28 cellular contexts compared by ENCODE assay signal in genomic region chr9:86892576-86892975, GRCh38. TPM values are rescaled to one million over a fixed set of nuclear protein-coding genes. Genes with fewer than 3 reads are reported as not detected.
DNase-seq lines count a peak whose midpoint lies in the region; ATAC-seq, FAIRE-seq and TF ChIP-seq lines count a peak whose summit lies in the region.
"Had no signal": no experiment of that assay in that cellular context is flagged by ENCODE, and none has a peak within 500 bp of the region (broad histone marks: within the 10 kb centered on the region; RNA-seq: fewer than 3 reads in every experiment).

No MANE protein-coding gene starts in this region.

- H3K27me3 ChIP-seq in H1 (replicated peaks in 1 of 4; ENCODE audit: control insufficient read depth in 3 of 4, extremely low read depth in 1 of 4, insufficient read depth in 3 of 4, low read length in 3 of 4), result no peaks in the 10 kb centered on the region
- H3K27me3 ChIP-seq: left lung, MG63, suprapubic skin, upper lobe of right lung had no signal

- no peak overlapping the region for H2BK15ac ChIP-seq in H1 (ENCODE audit: low read length)

- no peaks in the 10 kb centered on the region for H3K79me1 ChIP-seq in H1 (ENCODE audit: low read depth, low read length)

- H2AK5ac ChIP-seq in H1 (ENCODE audit: low read depth, low read length), result no peak overlapping the region

- H3K4me2 ChIP-seq in H1 (ENCODE audit: insufficient read depth in 1 of 2, low read depth in 2 of 2, low read length in 2 of 2), result no peak overlapping the region
- H3K4me2 ChIP-seq: PC-9 had no signal

- H3K9ac ChIP-seq in H1 (replicated peaks in 1 of 4; ENCODE audit: extremely low read depth in 1 of 4, low read depth in 3 of 4, low read length in 3 of 4), result no peak overlapping the region

- CTCF ChIA-PET in H1 (lab: Charles Lee; ENCODE audit: partially characterized antibody), result no interaction called here

- no peak overlapping the region for H3K27ac ChIP-seq in H1 (ENCODE audit: low read depth, low read length)
- H3K27ac ChIP-seq: left lung, PC-9, suprapubic skin, upper lobe of right lung had no signal

- no peaks in the 10 kb centered on the region for H3K36me3 ChIP-seq in H1 (ENCODE audit: control insufficient read depth in 2 of 4, insufficient read depth in 4 of 4, low read length in 3 of 4)
- H3K36me3 ChIP-seq: left lung, MG63, suprapubic skin, upper lobe of right lung had no signal

- no peak overlapping the region for H4K91ac ChIP-seq in H1 (replicated peaks; ENCODE audit: insufficient read length, low read length)

- TF ChIP-seq RAD21 in H1 (IDR thresholded peaks at IDR 0.05 in 1 of 2, conservative IDR thresholded peaks at IDR 0.05 in 1 of 2; ENCODE audit: low read depth in 2 of 2, low read length in 2 of 2), result no peak

- H3K14ac ChIP-seq in H1 (ENCODE audit: insufficient read length), result no peak overlapping the region

- no peaks in the 10 kb centered on the region for H3K79me2 ChIP-seq in H1 (ENCODE audit: control insufficient read depth in 1 of 2, insufficient read depth in 2 of 2, low read length in 2 of 2)

- no peaks in the 10 kb centered on the region for H3K23me2 ChIP-seq in H1 (ENCODE audit: low read depth, low read length)

- no peak overlapping the region for H3K23ac ChIP-seq in H1 (ENCODE audit: insufficient read length)

- POLR2A ChIA-PET in H1 (lab: Charles Lee; ENCODE audit: partially characterized antibody), result no interaction called here

- H2BK12ac ChIP-seq in H1 (ENCODE audit: low read depth, low read length), result no peak overlapping the region

- H2AFZ ChIP-seq in H1 (ENCODE audit: low read length), result 0 out of 2 replicates have a peak overlapping the region, but pooled peaks have one; percentile 13
- H2AFZ ChIP-seq: PC-9 had no signal

- no peak for TF ChIP-seq EP300 in H1 (IDR thresholded peaks at IDR 0.05; ENCODE audit: borderline replicate concordance in 1 of 2, low read depth in 2 of 2, low read length in 2 of 2)

- no peak overlapping the region for H2BK120ac ChIP-seq in H1 (replicated peaks; ENCODE audit: low read depth, low read length)

- no peak overlapping the region for H4K8ac ChIP-seq in H1 (ENCODE audit: extremely low read depth, insufficient read depth, low read length)

- no peak overlapping the region for H4K5ac ChIP-seq in H1 (ENCODE audit: insufficient read length, low read depth, low read length)

- no peak overlapping the region for H3K56ac ChIP-seq in H1 (replicated peaks; ENCODE audit: insufficient read length, low read depth, low read length)

- no peak for ATAC-seq in HG03097 (IDR thresholded peaks at IDR 0.05; ENCODE audit: low FRiP score, unreplicated experiment)
- ATAC-seq: CD8-positive, alpha-beta T cell; GM12878; left lung; upper lobe of right lung had no signal

- H2BK20ac ChIP-seq in H1 (ENCODE audit: low read length), result no peak overlapping the region

- no peak overlapping the region for H3K4ac ChIP-seq in H1 (replicated peaks; ENCODE audit: insufficient read length, low read depth, low read length)

- no peak overlapping the region for H2BK5ac ChIP-seq in H1 (ENCODE audit: low read depth, low read length)

- DNase-seq in EL, result peak; percentile 60
- peak; percentile 69 for DNase-seq in M059J (ENCODE audit: low read depth)
- no peak for DNase-seq in H1 (ENCODE audit: low read depth in 1 of 2, low spot score in 2 of 2)
- DNase-seq in myocyte (ENCODE audit: low read depth), result peak; percentile 16
- no peak for DNase-seq in C1 segment of cervical spinal cord (lab: John Stamatoyannopoulos, UW)
- DNase-seq in central memory CD4-positive, alpha-beta T cell, result no peak
- DNase-seq: activated CD4-positive, alpha-beta memory T cell treated with anti-CD3 and anti-CD28 coated beads, Interleukin-2, amount 10 ng/mL, durations not matched to agents 7 days and 5 days; activated CD8-positive, alpha-beta memory T cell treated with anti-CD3 and anti-CD28 coated beads, Interleukin-2, amount 50 U/mL, for 4 hours; activated naive CD4-positive, alpha-beta T cell treated with anti-CD3 and anti-CD28 coated beads for 36 hours; CD8-positive, alpha-beta T cell; glutamatergic neuron; H7; KBM-7; left lung; MG63; NCI-H1105 treated with DMSO at 0.1 percent for 48 hours; NCI-H2081; NCI-H526 treated with DMSO at 0.1 percent for 48 hours; NK-92 treated with Interleukin-12 subunit alpha and Interleukin-12 subunit beta, amount 100 ng/mL, for 24 hours; PC-9; SHP77; stimulated activated CD4-positive, alpha-beta T cell treated with anti-CD3 and anti-CD28 coated beads, Interleukin-1b, Interleukin-23, amount 100 ng/mL, for 48 hours; stimulated activated naive CD4-positive, alpha-beta T cell treated with Interleukin-2 at 50 U/mL for 16 hours; upper lobe of right lung had no signal

- TF ChIP-seq CTCF in H1 (IDR thresholded peaks at IDR 0.05; ENCODE audit: control extremely low read depth in 1 of 3, insufficient read depth in 1 of 3, low read depth in 1 of 3, low read length in 3 of 3), result no peak

- no peaks in the 10 kb centered on the region for H4K20me1 ChIP-seq in H1 (replicated peaks in 1 of 2; ENCODE audit: control insufficient read depth in 1 of 2, insufficient read depth in 2 of 2, low read length in 2 of 2)

- H3K18ac ChIP-seq in H1 (ENCODE audit: extremely low read depth, low read length), result no peak overlapping the region

- no peak for FAIRE-seq in H1 (lab: Jason Lieb, UNC)
- FAIRE-seq: endothelial cell of umbilical vein, GM12878 had no signal

- TF ChIP-seq POLR2A in H1 (IDR thresholded peaks at IDR 0.05; ENCODE audit: control extremely low read depth in 1 of 2, low read depth in 2 of 2, low read length in 2 of 2), result no peak

- no peak overlapping the region for H3K4me3 ChIP-seq in H1 (ENCODE audit: extremely low read depth in 1 of 4, insufficient read depth in 2 of 4, low read depth in 3 of 4, low read length in 4 of 4)
- H3K4me3 ChIP-seq: GM12878, left lung, MG63, PC-9, suprapubic skin, upper lobe of right lung had no signal

- WGBS in H1 (ENCODE audit: extremely low coverage in 1 of 2, insufficient coverage in 1 of 2, insufficient read length in 1 of 2, insufficient replicate concordance in 2 of 2, low coverage in 1 of 2, low lambda C conversion rate in 2 of 2, missing lambda C conversion rate in 1 of 2), 2 experiments, result 100% methylated on average over 3 of the region's 3 CpGs; no CpG with 5 or more reads in 1 of the 2 experiments

- peaks cover 1 to 9% (median 2%) of the 10 kb centered on the region in 4 experiments; a peak in 2 of 7 replicates for H3K4me1 ChIP-seq in H1 (replicated peaks in 1 of 4; ENCODE audit: control insufficient read depth in 3 of 4, insufficient read depth in 4 of 4, low read length in 3 of 4)
- H3K4me1 ChIP-seq: left lung, suprapubic skin, upper lobe of right lung had no signal

- H3K9me3 ChIP-seq in H1 (ENCODE audit: insufficient read depth in 2 of 2, low read depth in 1 of 2, low read length in 1 of 2), result no peaks in the 10 kb centered on the region
- H3K9me3 ChIP-seq: left lung, MG63, suprapubic skin, upper lobe of right lung had no signal

TF ChIP-seq in H1, 55 proteins besides CTCF, POLR2A, EP300 and RAD21:
- TF ChIP-seq BACH1 (IDR thresholded peaks at IDR 0.05; ENCODE audit: low read length) (no peak), SIX5 (IDR thresholded peaks at IDR 0.05; ENCODE audit: low read depth, low read length) (no peak), TCF12 (IDR thresholded peaks at IDR 0.05; ENCODE audit: low read depth, low read length) (no peak), SP4 (IDR thresholded peaks at IDR 0.05; ENCODE audit: low read length) (no peak), POLR2AphosphoS5 (IDR thresholded peaks at IDR 0.05; ENCODE audit: low read depth, low read length) (no peak), CEBPB (IDR thresholded peaks at IDR 0.05; ENCODE audit: low read depth, low read length) (no peak), CBX5 (IDR thresholded peaks at IDR 0.05; ENCODE audit: low read depth, low read length) (no peak), TEAD4 (IDR thresholded peaks at IDR 0.05; ENCODE audit: low read depth, low read length) (no peak)
TF ChIP-seq in H1: peak in this region for 0.

RNA-seq across cellular contexts. Expression of gene GAS1, which starts 54.7 kb away (rescaled TPM):
- total RNA-seq in M059J (2014; rRNA removed; shearing (Covaris generic)), result 5.9 and 8.9 TPM in 2 replicates
- 5.1 and 5.7 TPM in 2 replicates for total RNA-seq in H1 (2021; fragmentation: NEBNext Ultra II Directional; extraction: Animal tissue kit (Norgen Biotek cat#: 25700))
- 2.8 and 3.3 TPM in 2 replicates for polyA plus RNA-seq in H1 (2011; rRNA removed)
- 3.7 TPM for polyA plus RNA-seq in H1 (2011; cell fraction: cytosol; rRNA removed)
- 3.1 TPM for polyA plus RNA-seq in H1 (2011; cell fraction: nucleus; rRNA removed)
- 2.7 to 3.3 TPM (median 2.9 TPM) in 4 replicates for polyA plus RNA-seq in H1 (2012, experiment 1 of 2)
- 2.8 TPM for polyA plus RNA-seq in H1 (2012, experiment 2 of 2)
- 1.7 TPM for polyA plus RNA-seq in H1 (2013, experiment 1 of 2)
- polyA plus RNA-seq in H1 (2013, experiment 2 of 2), result 1.4 TPM
- 1.4 TPM in 2 replicates for polyA minus RNA-seq in H1 (2011; rRNA and poly(A)+ RNA removed)
- polyA minus RNA-seq in H1 (2011; cell fraction: cytosol; rRNA and poly(A)+ RNA removed), result 8.0 TPM
- 6.8 TPM for polyA minus RNA-seq in H1 (2011; cell fraction: nucleus; rRNA and poly(A)+ RNA removed)
- 190 and 279 TPM in 2 replicates for total RNA-seq in myocyte
- polyA plus RNA-seq in myocyte (2012), result 28.7 TPM
- total RNA-seq: GM12878, PC-9 had no signal
- polyA plus RNA-seq: GM12878 had no signal

Comparison
In these comparisons a context has a peak if more than half of its experiments do, and no peak if none do; other contexts are left out.
1. DNase-seq: peak in EL (single experiment), M059J (single experiment) and myocyte (single experiment); none in H1 (0 of 2), C1 segment of cervical spinal cord (0 of 14) and central memory CD4-positive, alpha-beta T cell (single experiment).
2. RNA of gene GAS1, which starts 54.7 kb away (total RNA-seq): 190 to 279 TPM in myocyte; 5.9 to 8.9 TPM in M059J and 5.1 to 5.7 TPM in H1; every median in the first group is over 10 times any median in the second.